In the genomic region with DNA sequence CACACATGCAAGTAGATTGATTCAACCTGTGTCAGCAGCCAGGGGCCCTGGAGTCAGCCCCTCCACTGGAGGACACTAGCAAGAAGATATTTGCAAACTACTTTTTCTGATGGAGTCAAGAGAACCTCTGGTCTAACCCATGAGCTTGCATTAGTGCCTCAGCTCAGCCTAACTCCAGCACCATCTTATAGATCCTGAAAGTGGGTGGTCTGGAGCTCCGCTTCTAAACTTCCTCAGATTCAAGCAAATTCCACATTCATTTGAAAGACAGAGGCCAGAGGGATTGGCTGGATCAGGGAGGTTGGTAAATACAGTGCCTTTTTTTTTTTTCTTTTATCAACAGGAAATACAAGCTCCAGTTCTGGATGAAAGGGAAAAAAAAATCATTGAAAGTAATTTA, we compare ENCODE assay signal across 1 cellular context.
TF ChIP-seq lines count a peak whose summit lies in the region.

No MANE protein-coding gene starts in this region.

TF ChIP-seq in WTC11, 78 proteins besides CTCF, POLR2A, EP300 and RAD21 (continued from another document):
- TF ChIP-seq, protein P1, sequence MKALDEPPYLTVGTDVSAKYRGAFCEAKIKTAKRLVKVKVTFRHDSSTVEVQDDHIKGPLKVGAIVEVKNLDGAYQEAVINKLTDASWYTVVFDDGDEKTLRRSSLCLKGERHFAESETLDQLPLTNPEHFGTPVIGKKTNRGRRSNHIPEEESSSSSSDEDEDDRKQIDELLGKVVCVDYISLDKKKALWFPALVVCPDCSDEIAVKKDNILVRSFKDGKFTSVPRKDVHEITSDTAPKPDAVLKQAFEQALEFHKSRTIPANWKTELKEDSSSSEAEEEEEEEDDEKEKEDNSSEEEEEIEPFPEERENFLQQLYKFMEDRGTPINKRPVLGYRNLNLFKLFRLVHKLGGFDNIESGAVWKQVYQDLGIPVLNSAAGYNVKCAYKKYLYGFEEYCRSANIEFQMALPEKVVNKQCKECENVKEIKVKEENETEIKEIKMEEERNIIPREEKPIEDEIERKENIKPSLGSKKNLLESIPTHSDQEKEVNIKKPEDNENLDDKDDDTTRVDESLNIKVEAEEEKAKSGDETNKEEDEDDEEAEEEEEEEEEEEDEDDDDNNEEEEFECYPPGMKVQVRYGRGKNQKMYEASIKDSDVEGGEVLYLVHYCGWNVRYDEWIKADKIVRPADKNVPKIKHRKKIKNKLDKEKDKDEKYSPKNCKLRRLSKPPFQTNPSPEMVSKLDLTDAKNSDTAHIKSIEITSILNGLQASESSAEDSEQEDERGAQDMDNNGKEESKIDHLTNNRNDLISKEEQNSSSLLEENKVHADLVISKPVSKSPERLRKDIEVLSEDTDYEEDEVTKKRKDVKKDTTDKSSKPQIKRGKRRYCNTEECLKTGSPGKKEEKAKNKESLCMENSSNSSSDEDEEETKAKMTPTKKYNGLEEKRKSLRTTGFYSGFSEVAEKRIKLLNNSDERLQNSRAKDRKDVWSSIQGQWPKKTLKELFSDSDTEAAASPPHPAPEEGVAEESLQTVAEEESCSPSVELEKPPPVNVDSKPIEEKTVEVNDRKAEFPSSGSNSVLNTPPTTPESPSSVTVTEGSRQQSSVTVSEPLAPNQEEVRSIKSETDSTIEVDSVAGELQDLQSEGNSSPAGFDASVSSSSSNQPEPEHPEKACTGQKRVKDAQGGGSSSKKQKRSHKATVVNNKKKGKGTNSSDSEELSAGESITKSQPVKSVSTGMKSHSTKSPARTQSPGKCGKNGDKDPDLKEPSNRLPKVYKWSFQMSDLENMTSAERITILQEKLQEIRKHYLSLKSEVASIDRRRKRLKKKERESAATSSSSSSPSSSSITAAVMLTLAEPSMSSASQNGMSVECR (CRISPR knock-in tag; IDR thresholded peaks at IDR 0.05; ENCODE audit: borderline replicate concordance), result no peak
- TF ChIP-seq ZNF138 (CRISPR knock-in tag; conservative IDR thresholded peaks at IDR 0.05) (no peak), ATF6 (CRISPR knock-in tag; IDR thresholded peaks at IDR 0.05) (no peak), MAX (CRISPR knock-in tag; IDR thresholded peaks at IDR 0.05) (no peak)
